ENCODE assay signal across 8 cellular contexts in the genomic region with DNA sequence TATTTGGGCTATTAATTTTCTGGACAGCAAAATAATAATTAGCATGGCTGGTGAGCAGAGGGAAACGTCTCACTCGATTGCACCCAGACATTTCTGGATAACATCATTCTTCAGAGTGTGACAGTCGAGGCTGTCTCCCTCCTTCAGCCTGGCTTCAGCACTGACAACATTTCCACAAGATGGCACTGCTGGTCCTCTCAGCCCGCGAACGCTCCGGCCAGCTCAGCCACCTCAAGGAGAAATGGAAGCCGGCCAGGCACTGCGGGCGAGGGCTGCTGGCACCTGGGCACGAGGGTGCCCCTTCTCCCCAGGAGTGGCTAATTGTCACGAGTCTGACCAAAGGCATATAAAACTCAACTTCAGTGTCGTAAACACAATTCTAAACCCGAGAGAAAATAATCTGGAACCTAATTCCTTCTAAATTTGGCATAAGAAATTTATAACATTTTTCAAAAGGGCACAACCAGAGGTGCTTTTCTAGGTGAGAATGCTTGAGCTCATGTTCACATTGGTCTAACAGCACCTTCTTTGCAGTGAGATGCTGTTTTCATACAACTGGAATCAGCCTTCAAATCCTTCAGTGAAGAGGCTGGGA.
DNase-seq lines count a peak whose midpoint lies in the region; ATAC-seq and TF ChIP-seq lines count a peak whose summit lies in the region.

No MANE protein-coding gene starts in this region.

- H3K4me3 Mint-ChIP-seq in effector memory CD8-positive, alpha-beta T cell, result no peak overlapping the region

- H3K4me1 Mint-ChIP-seq in effector memory CD8-positive, alpha-beta T cell (ENCODE audit: low read depth in 2 of 2), result peaks cover 20 to 29% of the 10 kb centered on the region in 2 donors

- intact Hi-C loops in mucosa of descending colon (cut with DNase I, micrococcal nuclease), result no loop called here

- no peaks in the 10 kb centered on the region for H3K27me3 Mint-ChIP-seq in effector memory CD8-positive, alpha-beta T cell

- H3K36me3 ChIP-seq in SJCRH30 (no peaks in the 10 kb centered on the region), mucosa of descending colon (ENCODE audit: low read depth) (no peaks in the 10 kb centered on the region)

- no peak overlapping the region for H3K27ac ChIP-seq in SJCRH30

- DNase-seq in ELF-1 (ENCODE audit: low read depth, low spot score) (peak; percentile 77), M059J (ENCODE audit: low read depth) (peak; percentile 89), SJCRH30 (peak; percentile 10 to 32), mucosa of descending colon (peak; percentile 71 to 80 (median 80))
- no peak for DNase-seq in activated CD4-positive, CD25-positive, alpha-beta regulatory T cell treated with anti-CD3 and anti-CD28 coated beads, Interleukin-2, amount 50 U/mL, for 72 hours
- no peak for DNase-seq in effector memory CD8-positive, alpha-beta T cell

- H3K4me1 ChIP-seq in SJCRH30, result no peaks in the 10 kb centered on the region
- no peaks in the 10 kb centered on the region for H3K4me1 ChIP-seq in mucosa of descending colon (ENCODE audit: low read depth)

- H3K36me3 Mint-ChIP-seq in effector memory CD8-positive, alpha-beta T cell (ENCODE audit: insufficient read depth), result peaks cover 3% of the 10 kb centered on the region

- TF ChIP-seq CTCF in mucosa of descending colon (IDR thresholded peaks at IDR 0.05), result peak; percentile 39

- H3K4me3 ChIP-seq in SJCRH30 (no peak overlapping the region), mucosa of descending colon (no peak overlapping the region)

- ATAC-seq in GM21576 (IDR thresholded peaks at IDR 0.05; ENCODE audit: unreplicated experiment) (peak; percentile 47), esophagus mucosa (peak; percentile 70), mucosa of descending colon (peak; percentile 90)
- ATAC-seq in effector memory CD8-positive, alpha-beta T cell (replicated peaks), result no peak

- H3K9me3 ChIP-seq in SJCRH30 (replicated peaks) (no peaks in the 10 kb centered on the region), mucosa of descending colon (no peaks in the 10 kb centered on the region)

- peak overlapping the region in 1 of 2 donors; percentile 9 for H3K27ac Mint-ChIP-seq in effector memory CD8-positive, alpha-beta T cell

- H3K9me3 Mint-ChIP-seq in effector memory CD8-positive, alpha-beta T cell, result no peaks in the 10 kb centered on the region

- no peaks in the 10 kb centered on the region for H3K27me3 ChIP-seq in SJCRH30

Comparison
In these comparisons a context has a peak if more than half of its experiments do, and no peak if none do; other contexts are left out.
1. DNase-seq: peak in ELF-1 (single experiment), M059J (single experiment), SJCRH30 (2 of 2) and mucosa of descending colon (3 of 3); none in activated CD4-positive, CD25-positive, alpha-beta regulatory T cell treated with anti-CD3 and anti-CD28 coated beads, Interleukin-2, amount 50 U/mL, for 72 hours (single experiment) and effector memory CD8-positive, alpha-beta T cell (0 of 3).